ENCODE assay signal across 21 cellular contexts in genomic region chr1:154330669-154331068, GRCh38. TPM values are rescaled to one million over a fixed set of nuclear protein-coding genes. Genes with fewer than 3 reads are reported as not detected.
DNase-seq lines count a peak whose midpoint lies in the region; ATAC-seq and TF ChIP-seq lines count a peak whose summit lies in the region.
"Had no signal": no experiment of that assay in that cellular context is flagged by ENCODE, and none has a peak within 500 bp of the region (broad histone marks: within the 10 kb centered on the region; RNA-seq: fewer than 3 reads in every experiment).

No MANE protein-coding gene starts in this region.

- H3K27me3 ChIP-seq in neutrophil (peaks cover 46% of the 10 kb centered on the region), heart left ventricle (peaks cover 0 to 3% (median 0%) of the 10 kb centered on the region in 9 donors)
- H3K27me3 ChIP-seq: tibial artery had no signal

- no peak for ATAC-seq in activated CD8-positive, alpha-beta memory T cell treated with anti-CD3 and anti-CD28 coated beads, Interleukin-2, amount 10 ng/mL, durations not matched to agents 7 days and 5 days
- ATAC-seq in T-cell (replicated peaks in 1 of 4) (no peak), HG02571 (IDR thresholded peaks at IDR 0.05; ENCODE audit: unreplicated experiment) (no peak), heart left ventricle (no peak)
- ATAC-seq in central memory CD8-positive, alpha-beta T cell (replicated peaks; ENCODE audit: extremely low read depth, poor library complexity, severe bottlenecking): no peak
- ATAC-seq: activated CD4-positive, CD25-positive, alpha-beta regulatory T cell treated with anti-CD3 and anti-CD28 coated beads, Interleukin-2, amount 50 U/mL, for 24 hours; left cardiac atrium; stimulated activated memory B cell treated with anti-CD40 and anti-IgM and Interleukin-4, amounts not matched to agents 10 μg/mL and 1 μg/mL and 100 μg/mL, for 72 hours had no signal

- peak overlapping the region; percentile 19 for H3K27ac ChIP-seq in neutrophil
- H3K27ac ChIP-seq in heart left ventricle: peak overlapping the region in 1 of 12 donors; percentile 55

- H3K36me3 ChIP-seq in neutrophil (no peaks in the 10 kb centered on the region), heart left ventricle (peaks cover 0 to 54% (median 40%) of the 10 kb centered on the region in 9 donors)

- H3K4me3 Mint-ChIP-seq in activated CD8-positive, alpha-beta memory T cell treated with anti-CD3 and anti-CD28 coated beads, Interleukin-2, amount 10 ng/mL, durations not matched to agents 7 days and 5 days: peak overlapping the region; percentile 28
- H3K4me3 Mint-ChIP-seq in T-cell (peak overlapping the region; percentile 29 to 94 (median 40)), type B pancreatic cell (no peak overlapping the region)
- H3K4me3 Mint-ChIP-seq in central memory CD8-positive, alpha-beta T cell: peak overlapping the region; percentile 92
- H3K4me3 Mint-ChIP-seq: stimulated activated memory B cell treated with anti-CD40 and anti-IgM and Interleukin-4, amounts not matched to agents 10 μg/mL and 1 μg/mL and 100 μg/mL, for 72 hours had no signal

- TF ChIP-seq CTCF in neutrophil (IDR thresholded peaks at IDR 0.05): no peak
- TF ChIP-seq CTCF in heart left ventricle (IDR thresholded peaks at IDR 0.05): no peak
- TF ChIP-seq CTCF in type B pancreatic cell (conservative IDR thresholded peaks at IDR 0.05): no peak

- H3K9me3 ChIP-seq in neutrophil (no peaks in the 10 kb centered on the region), heart left ventricle (no peaks in the 10 kb centered on the region)
- H3K9me3 ChIP-seq: tibial artery had no signal

- H3K4me1 ChIP-seq in neutrophil (ENCODE audit: control insufficient read depth in 1 of 2, insufficient read depth in 1 of 2, low read depth in 1 of 2, low read length in 1 of 2) (peaks cover 44 to 75% of the 10 kb centered on the region in 2 experiments), heart left ventricle (peaks cover 0 to 68% (median 34%) of the 10 kb centered on the region in 12 donors)

- DNase-seq in activated CD8-positive, alpha-beta memory T cell treated with anti-CD3 and anti-CD28 coated beads, Interleukin-2, amount 10 ng/mL, durations not matched to agents 7 days and 5 days: no peak
- no peak for DNase-seq in activated CD8-positive, alpha-beta memory T cell treated with anti-CD3 and anti-CD28 coated beads, Interleukin-2, amount 50 U/mL, for 48 hours
- DNase-seq in T-cell: no peak
- DNase-seq in central memory CD8-positive, alpha-beta T cell (ENCODE audit: low spot score in 2 of 2): no peak
- no peak for DNase-seq in heart left ventricle
- no peak for DNase-seq in type B pancreatic cell (ENCODE audit: extremely low spot score, unreplicated experiment)
- DNase-seq: C1 segment of cervical spinal cord, Kasumi-1, left cardiac atrium, NCI-H1417 treated with DMSO at 0.1 percent for 48 hours, OCI-M1, SIG-M5, tibial artery had no signal

- intact Hi-C loops in heart left ventricle (cut with DNase I): loop anchor here in 8 of 10 donors (5.0 to 10.0 kb wide), 6 partner anchors 56 to 214 kb away; partner anchors contain the start of genes TPM3 (in 3 of the 8), HAX1 (in 2 of the 8) and CFAP141 (in 1 of the 8)

- TF ChIP-seq POLR2A in heart left ventricle (IDR thresholded peaks at IDR 0.05): no peak

- H3K9me3 Mint-ChIP-seq in activated CD8-positive, alpha-beta memory T cell treated with anti-CD3 and anti-CD28 coated beads, Interleukin-2, amount 10 ng/mL, durations not matched to agents 7 days and 5 days (ENCODE audit: low read depth): no peaks in the 10 kb centered on the region
- H3K9me3 Mint-ChIP-seq in T-cell: no peaks in the 10 kb centered on the region
- no peaks in the 10 kb centered on the region for H3K9me3 Mint-ChIP-seq in central memory CD8-positive, alpha-beta T cell
- H3K9me3 Mint-ChIP-seq in type B pancreatic cell: no peaks in the 10 kb centered on the region
- H3K9me3 Mint-ChIP-seq: stimulated activated memory B cell treated with anti-CD40 and anti-IgM and Interleukin-4, amounts not matched to agents 10 μg/mL and 1 μg/mL and 100 μg/mL, for 72 hours had no signal

- POLR2A ChIA-PET in T-cell (lab: Charles Lee): no interaction called here

- H3K4me3 ChIP-seq in neutrophil (ENCODE audit: low read depth in 1 of 2, low read length in 1 of 2) (peak overlapping the region in 1 of 2 experiments; percentile 6), heart left ventricle (no peak overlapping the region)
- H3K4me3 ChIP-seq: tibial artery had no signal

- CTCF ChIA-PET in activated CD8-positive, alpha-beta memory T cell treated with anti-CD3 and anti-CD28 coated beads, Interleukin-2, amount 10 ng/mL, durations not matched to agents 7 days and 5 days (lab: Charles Lee): interaction anchor here (1.5 to 15.3 kb wide), 2 partner anchors 16 to 53 kb away, joined by 3 to 292 read pairs; no protein-coding TSS in a partner anchor
- CTCF ChIA-PET in T-cell (lab: Charles Lee): interaction anchor here in 1 of 2 donors (0.6 to 1.5 kb wide), 4 partner anchors 12 to 1729 kb away, joined by 3 to 6 read pairs (median 4); no protein-coding TSS in a partner anchor

- peaks cover 36% of the 10 kb centered on the region for H3K36me3 Mint-ChIP-seq in activated CD8-positive, alpha-beta memory T cell treated with anti-CD3 and anti-CD28 coated beads, Interleukin-2, amount 10 ng/mL, durations not matched to agents 7 days and 5 days
- H3K36me3 Mint-ChIP-seq in T-cell (peaks cover 36% of the 10 kb centered on the region), type B pancreatic cell (peaks cover 9% of the 10 kb centered on the region)
- peaks cover 49% of the 10 kb centered on the region for H3K36me3 Mint-ChIP-seq in central memory CD8-positive, alpha-beta T cell (ENCODE audit: insufficient read depth)

- peaks cover 68% of the 10 kb centered on the region for H3K4me1 Mint-ChIP-seq in activated CD8-positive, alpha-beta memory T cell treated with anti-CD3 and anti-CD28 coated beads, Interleukin-2, amount 10 ng/mL, durations not matched to agents 7 days and 5 days
- H3K4me1 Mint-ChIP-seq in T-cell: peaks cover 78 to 88% (median 83%) of the 10 kb centered on the region in 3 donors
- H3K4me1 Mint-ChIP-seq in central memory CD8-positive, alpha-beta T cell: peaks cover 74% of the 10 kb centered on the region
- H3K4me1 Mint-ChIP-seq in type B pancreatic cell (ENCODE audit: unreplicated experiment): peaks cover 38% of the 10 kb centered on the region

- H3K27ac Mint-ChIP-seq in activated CD8-positive, alpha-beta memory T cell treated with anti-CD3 and anti-CD28 coated beads, Interleukin-2, amount 10 ng/mL, durations not matched to agents 7 days and 5 days: peak overlapping the region; percentile 79
- peak overlapping the region; percentile 87 to 94 for H3K27ac Mint-ChIP-seq in T-cell
- H3K27ac Mint-ChIP-seq in central memory CD8-positive, alpha-beta T cell (ENCODE audit: low read depth): no peak overlapping the region
- H3K27ac Mint-ChIP-seq in type B pancreatic cell: no peak overlapping the region
- H3K27ac Mint-ChIP-seq: stimulated activated memory B cell treated with anti-CD40 and anti-IgM and Interleukin-4, amounts not matched to agents 10 μg/mL and 1 μg/mL and 100 μg/mL, for 72 hours had no signal

- H3K27me3 Mint-ChIP-seq in activated CD8-positive, alpha-beta memory T cell treated with anti-CD3 and anti-CD28 coated beads, Interleukin-2, amount 10 ng/mL, durations not matched to agents 7 days and 5 days: no peaks in the 10 kb centered on the region
- H3K27me3 Mint-ChIP-seq in T-cell: no peaks in the 10 kb centered on the region
- H3K27me3 Mint-ChIP-seq in central memory CD8-positive, alpha-beta T cell: no peaks in the 10 kb centered on the region
- peaks cover 9% of the 10 kb centered on the region for H3K27me3 Mint-ChIP-seq in type B pancreatic cell
- H3K27me3 Mint-ChIP-seq: stimulated activated memory B cell treated with anti-CD40 and anti-IgM and Interleukin-4, amounts not matched to agents 10 μg/mL and 1 μg/mL and 100 μg/mL, for 72 hours had no signal

RNA-seq across cellular contexts. Expression of gene ATP8B2, which starts 5.3 kb away (rescaled TPM):
- 10 to 100 TPM; 46.3 to 67.3 TPM for total RNA-seq in activated CD8-positive, alpha-beta memory T cell treated with anti-CD3 and anti-CD28 coated beads, Interleukin-2, amount 10 ng/mL, durations not matched to agents 7 days and 5 days
- total RNA-seq in T-cell (100 to 1,000 TPM; 142 to 172 (median 149) TPM), heart left ventricle (10 to 100 TPM in 8 of 9 donors, 1 to 10 TPM in 1; 9.4 to 45.0 (median 15.5) TPM), type B pancreatic cell (ENCODE audit: low replicate concordance) (11.5 and 39.5 TPM in 2 replicates)
- polyA plus RNA-seq in heart left ventricle: 10 to 100 TPM in 1 of 2 donors, 1 to 10 TPM in 1; 7.2 to 18.3 TPM

RNA-seq across cellular contexts. Expression of gene AQP10, which starts 9.8 kb away (rescaled TPM):
- not detected for total RNA-seq in activated CD8-positive, alpha-beta memory T cell treated with anti-CD3 and anti-CD28 coated beads, Interleukin-2, amount 10 ng/mL, durations not matched to agents 7 days and 5 days
- total RNA-seq in T-cell: not detected
- under 1 TPM in 6 of 9 donors, not detected in 3; 0.23 to 0.93 (median 0.55) TPM for total RNA-seq in heart left ventricle
- polyA plus RNA-seq in heart left ventricle: 1 to 10 TPM in 1 of 2 donors, under 1 TPM in 1; 0.15 to 1.2 TPM
- 0.12 and 0.27 TPM in 2 replicates for total RNA-seq in type B pancreatic cell (ENCODE audit: low replicate concordance)
- total RNA-seq: astrocyte; fibroblast of villous mesenchyme; left cardiac atrium; mesenteric fat pad; T-helper 2 cell treated with Interferon-gamma antibody and Interleukin-4, amounts not matched to agents 100 ng/mL and 5 ng/mL, for 36 hours had no signal

RNA-seq across cellular contexts. Expression of gene HAX1, which starts 58.2 kb away (rescaled TPM):
- total RNA-seq in activated CD8-positive, alpha-beta memory T cell treated with anti-CD3 and anti-CD28 coated beads, Interleukin-2, amount 10 ng/mL, durations not matched to agents 7 days and 5 days: 100 to 1,000 TPM; 104 to 123 TPM
- total RNA-seq in T-cell (10 to 100 TPM; 69.4 to 97.7 (median 92.5) TPM), heart left ventricle (100 to 1,000 TPM; 127 to 230 (median 165) TPM), type B pancreatic cell (ENCODE audit: low replicate concordance) (62.2 and 70.0 TPM in 2 replicates)
- polyA plus RNA-seq in heart left ventricle: 100 to 1,000 TPM; 156 to 308 TPM

Comparison
In these comparisons a context has a peak if more than half of its experiments do, and no peak if none do; other contexts are left out.
1. H3K27ac Mint-ChIP-seq: peak in activated CD8-positive, alpha-beta memory T cell treated with anti-CD3 and anti-CD28 coated beads, Interleukin-2, amount 10 ng/mL, durations not matched to agents 7 days and 5 days (single experiment) and T-cell (2 of 2); none in central memory CD8-positive, alpha-beta T cell (single experiment) and type B pancreatic cell (single experiment).